16 cellular contexts compared by ENCODE assay signal in genomic region chr6:53629120-53629477, GRCh38.
"Had no signal": no experiment of that assay in that cellular context is flagged by ENCODE, and none has a peak within 500 bp of the region (broad histone marks: within the 10 kb centered on the region; RNA-seq: fewer than 3 reads in every experiment).

No MANE protein-coding gene starts in this region.

- DNase-seq: activated CD4-positive, alpha-beta memory T cell treated with anti-CD3 and anti-CD28 coated beads, Interleukin-2, amount 10 ng/mL, durations not matched to agents 7 days and 5 days; activated CD4-positive, alpha-beta T cell treated with anti-CD3 and anti-CD28 coated beads for 48 hours; activated CD4-positive, CD25-positive, alpha-beta regulatory T cell; activated CD8-positive, alpha-beta memory T cell treated with anti-CD3 and anti-CD28 coated beads, Interleukin-2, amount 10 ng/mL, durations not matched to agents 7 days and 5 days; activated naive CD4-positive, alpha-beta T cell; anterior cingulate cortex; brain microvascular endothelial cell; cortex of kidney; midbrain; retina; stimulated activated CD4-positive, alpha-beta T cell treated with anti-CD3 and anti-CD28 coated beads, Interleukin-12 subunit alpha, Interleukin-12 subunit beta, amount 100 ng/mL, for 4 hours; stimulated activated CD4-positive, alpha-beta T cell treated with anti-CD3 and anti-CD28 coated beads, Interleukin-1b, Interleukin-23, amount 100 ng/mL, for 48 hours; stimulated activated CD8-positive, alpha-beta memory T cell treated with anti-CD3 and anti-CD28 coated beads, Interleukin-4, amount 100 ng/mL, for 48 hours; upper lobe of right lung had no signal

- H3K36me3 ChIP-seq: brain microvascular endothelial cell, upper lobe of right lung had no signal

- H3K27me3 ChIP-seq: brain microvascular endothelial cell had no signal

- ATAC-seq: activated CD8-positive, alpha-beta memory T cell treated with anti-CD3 and anti-CD28 coated beads, Interleukin-2, amount 10 ng/mL, durations not matched to agents 7 days and 5 days; activated T-helper 17 cell treated with anti-CD3 and anti-CD28 coated beads, Interleukin-2, amount 50 U/mL, for 72 hours; upper lobe of right lung had no signal

- H3K27ac ChIP-seq: brain microvascular endothelial cell, upper lobe of right lung had no signal

- H3K4me3 ChIP-seq: lung, upper lobe of right lung had no signal

- H3K9me3 ChIP-seq: upper lobe of right lung had no signal
